In genomic region chr2:226892729-226893128, GRCh38 we compare ENCODE assay signal across 1 cellular context.
TF ChIP-seq lines count a peak whose summit lies in the region.

No MANE protein-coding gene starts in this region.

TF ChIP-seq in GM12878, 131 proteins besides CTCF, POLR2A, EP300 and RAD21:
- no peak for TF ChIP-seq ETV6 (conservative IDR thresholded peaks at IDR 0.05 in 1 of 2, IDR thresholded peaks at IDR 0.05 in 1 of 2; ENCODE audit: borderline replicate concordance in 1 of 2, low read depth in 1 of 2)
- no peak for TF ChIP-seq MYB (IDR thresholded peaks at IDR 0.05; ENCODE audit: borderline replicate concordance, low read depth, low read length)
- TF ChIP-seq, protein P1, sequence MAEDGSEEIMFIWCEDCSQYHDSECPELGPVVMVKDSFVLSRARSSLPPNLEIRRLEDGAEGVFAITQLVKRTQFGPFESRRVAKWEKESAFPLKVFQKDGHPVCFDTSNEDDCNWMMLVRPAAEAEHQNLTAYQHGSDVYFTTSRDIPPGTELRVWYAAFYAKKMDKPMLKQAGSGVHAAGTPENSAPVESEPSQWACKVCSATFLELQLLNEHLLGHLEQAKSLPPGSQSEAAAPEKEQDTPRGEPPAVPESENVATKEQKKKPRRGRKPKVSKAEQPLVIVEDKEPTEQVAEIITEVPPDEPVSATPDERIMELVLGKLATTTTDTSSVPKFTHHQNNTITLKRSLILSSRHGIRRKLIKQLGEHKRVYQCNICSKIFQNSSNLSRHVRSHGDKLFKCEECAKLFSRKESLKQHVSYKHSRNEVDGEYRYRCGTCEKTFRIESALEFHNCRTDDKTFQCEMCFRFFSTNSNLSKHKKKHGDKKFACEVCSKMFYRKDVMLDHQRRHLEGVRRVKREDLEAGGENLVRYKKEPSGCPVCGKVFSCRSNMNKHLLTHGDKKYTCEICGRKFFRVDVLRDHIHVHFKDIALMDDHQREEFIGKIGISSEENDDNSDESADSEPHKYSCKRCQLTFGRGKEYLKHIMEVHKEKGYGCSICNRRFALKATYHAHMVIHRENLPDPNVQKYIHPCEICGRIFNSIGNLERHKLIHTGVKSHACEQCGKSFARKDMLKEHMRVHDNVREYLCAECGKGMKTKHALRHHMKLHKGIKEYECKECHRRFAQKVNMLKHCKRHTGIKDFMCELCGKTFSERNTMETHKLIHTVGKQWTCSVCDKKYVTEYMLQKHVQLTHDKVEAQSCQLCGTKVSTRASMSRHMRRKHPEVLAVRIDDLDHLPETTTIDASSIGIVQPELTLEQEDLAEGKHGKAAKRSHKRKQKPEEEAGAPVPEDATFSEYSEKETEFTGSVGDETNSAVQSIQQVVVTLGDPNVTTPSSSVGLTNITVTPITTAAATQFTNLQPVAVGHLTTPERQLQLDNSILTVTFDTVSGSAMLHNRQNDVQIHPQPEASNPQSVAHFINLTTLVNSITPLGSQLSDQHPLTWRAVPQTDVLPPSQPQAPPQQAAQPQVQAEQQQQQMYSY (CRISPR knock-in tag; IDR thresholded peaks at IDR 0.05), result no peak
- no peak for TF ChIP-seq ESRRA (IDR thresholded peaks at IDR 0.05; ENCODE audit: low read length)
- TF ChIP-seq TBL1XR1 (IDR thresholded peaks at IDR 0.05; ENCODE audit: low read depth, low read length), result no peak
- no peak for TF ChIP-seq NBN (IDR thresholded peaks at IDR 0.05)
- TF ChIP-seq IKZF2 (IDR thresholded peaks at IDR 0.05), result no peak
- TF ChIP-seq EGR1 (IDR thresholded peaks at IDR 0.05; ENCODE audit: borderline replicate concordance in 1 of 2, low read depth in 2 of 2, low read length in 2 of 2), result no peak
- TF ChIP-seq, protein P2, sequence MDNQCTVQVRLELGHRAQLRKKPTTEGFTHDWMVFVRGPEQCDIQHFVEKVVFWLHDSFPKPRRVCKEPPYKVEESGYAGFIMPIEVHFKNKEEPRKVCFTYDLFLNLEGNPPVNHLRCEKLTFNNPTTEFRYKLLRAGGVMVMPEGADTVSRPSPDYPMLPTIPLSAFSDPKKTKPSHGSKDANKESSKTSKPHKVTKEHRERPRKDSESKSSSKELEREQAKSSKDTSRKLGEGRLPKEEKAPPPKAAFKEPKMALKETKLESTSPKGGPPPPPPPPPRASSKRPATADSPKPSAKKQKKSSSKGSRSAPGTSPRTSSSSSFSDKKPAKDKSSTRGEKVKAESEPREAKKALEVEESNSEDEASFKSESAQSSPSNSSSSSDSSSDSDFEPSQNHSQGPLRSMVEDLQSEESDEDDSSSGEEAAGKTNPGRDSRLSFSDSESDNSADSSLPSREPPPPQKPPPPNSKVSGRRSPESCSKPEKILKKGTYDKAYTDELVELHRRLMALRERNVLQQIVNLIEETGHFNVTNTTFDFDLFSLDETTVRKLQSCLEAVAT (IDR thresholded peaks at IDR 0.05), result no peak
- no peak for TF ChIP-seq SRF (IDR thresholded peaks at IDR 0.05; ENCODE audit: low read depth in 2 of 2, low read length in 2 of 2)
- no peak for TF ChIP-seq TCF7 (IDR thresholded peaks at IDR 0.05; ENCODE audit: borderline replicate concordance)
TF ChIP-seq in GM12878: peak in this region for 0.
